8 cellular contexts compared by ENCODE assay signal in the genomic region with DNA sequence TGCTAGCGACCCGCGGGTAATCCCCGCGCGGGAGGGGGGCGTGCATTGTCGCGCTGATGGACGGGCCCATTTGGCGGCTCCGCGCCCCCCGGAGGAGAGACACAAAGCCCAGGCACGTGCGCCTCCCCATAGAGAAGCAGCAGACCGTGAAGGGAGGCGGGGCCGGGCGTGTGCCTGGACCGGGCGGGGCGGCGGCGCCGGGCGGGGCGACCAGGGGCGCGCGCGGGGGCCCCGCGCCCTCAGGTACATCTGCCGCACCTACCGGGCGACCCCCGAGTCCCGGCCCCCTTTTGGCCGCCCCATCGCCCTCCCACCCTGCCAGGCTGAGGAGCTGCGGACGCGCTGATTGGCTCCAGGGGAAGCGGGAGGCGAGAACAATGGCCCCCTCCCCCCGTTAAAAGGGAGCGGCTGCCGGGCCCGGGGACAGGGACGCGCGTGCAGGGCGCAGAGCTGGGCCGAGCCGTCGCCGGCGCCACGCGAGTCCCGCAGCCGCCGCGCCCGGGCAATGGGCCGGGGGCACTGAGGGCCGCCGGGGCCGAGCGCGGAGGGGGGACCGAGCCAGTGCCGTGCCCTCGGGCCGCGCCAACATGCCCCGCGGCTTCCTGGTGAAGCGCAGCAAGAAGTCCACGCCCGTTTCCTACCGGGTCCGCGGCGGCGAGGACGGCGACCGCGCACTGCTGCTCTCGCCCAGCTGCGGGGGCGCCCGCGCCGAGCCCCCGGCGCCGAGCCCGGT. TPM values are rescaled to one million over a fixed set of nuclear protein-coding genes. Genes with fewer than 3 reads are reported as not detected.
DNase-seq lines count a peak whose midpoint lies in the region; ATAC-seq and TF ChIP-seq lines count a peak whose summit lies in the region.

INSM1 (plus strand) TSS at position 424 of the 733 bp plus-strand sequence; CDS start at position 588, 164 bp downstream.

- no peak within 1 kb of the TSS for H3K9ac ChIP-seq in SK-N-MC (ENCODE audit: insufficient read length)

- no peaks in the 10 kb centered on the region for H3K36me3 ChIP-seq in SK-N-MC (ENCODE audit: insufficient read depth, low read length)

- H3K27ac ChIP-seq in SK-N-MC, result no peak within 1 kb of the TSS

- peak within 1 kb of the TSS; percentile 98 for H3K27ac Mint-ChIP-seq in glutamatergic neuron (ENCODE audit: unreplicated experiment)

- peaks cover 25% of the 10 kb centered on the region for H3K4me1 Mint-ChIP-seq in glutamatergic neuron (ENCODE audit: low read depth, unreplicated experiment)

- DNase-seq in D341Med (ENCODE audit: low spot score) (peak; percentile 96), HuH-7.5 (ENCODE audit: low spot score) (peak; percentile 37), SK-N-MC (ENCODE audit: low read depth, low spot score) (no peak), glutamatergic neuron (peak; percentile 95), HT-29 (ENCODE audit: low spot score) (no peak), HK-2 (ENCODE audit: unreplicated experiment) (no peak)
- peak; percentile 39 for DNase-seq in stimulated activated CD4-positive, alpha-beta T cell treated with anti-CD3 and anti-CD28 coated beads, Interleukin-4, amount 100 ng/mL, for 24 hours

- peaks cover 47% of the 10 kb centered on the region for H3K9me3 Mint-ChIP-seq in glutamatergic neuron (ENCODE audit: unreplicated experiment)

- peak within 1 kb of the TSS; percentile 81 for H3K4me3 ChIP-seq in SK-N-MC

- ATAC-seq in GM18873 (IDR thresholded peaks at IDR 0.05; ENCODE audit: low FRiP score, unreplicated experiment), result no peak

- H3K27me3 Mint-ChIP-seq in glutamatergic neuron (ENCODE audit: unreplicated experiment), result peaks cover 40% of the 10 kb centered on the region

- no peaks in the 10 kb centered on the region for H3K9me3 ChIP-seq in SK-N-MC (ENCODE audit: low read depth, low read length)

- peaks cover 29% of the 10 kb centered on the region for H3K36me3 Mint-ChIP-seq in glutamatergic neuron (ENCODE audit: unreplicated experiment)

- peak within 1 kb of the TSS; percentile 93 for H3K4me3 Mint-ChIP-seq in glutamatergic neuron (ENCODE audit: unreplicated experiment)

- TF ChIP-seq CTCF in glutamatergic neuron (IDR thresholded peaks at IDR 0.05; ENCODE audit: partially characterized antibody, unreplicated experiment), result no peak

RNA-seq across cellular contexts. Expression of gene INSM1, which starts in this region (rescaled TPM):
- total RNA-seq in glutamatergic neuron (ENCODE audit: unreplicated experiment), result 332 TPM
- total RNA-seq in HT-29 (2014; rRNA removed; shearing (Covaris generic)), result 1.0 and 1.2 TPM in 2 replicates

Comparison
In these comparisons a context has a peak if more than half of its experiments do, and no peak if none do; other contexts are left out.
1. RNA of gene INSM1 (total RNA-seq): 332 TPM in glutamatergic neuron (single experiment); 1.0 to 1.2 TPM in HT-29; every median in the first group is over 100 times any median in the second.
2. DNase-seq: peak in D341Med (single experiment), HuH-7.5 (single experiment), glutamatergic neuron (single experiment) and stimulated activated CD4-positive, alpha-beta T cell treated with anti-CD3 and anti-CD28 coated beads, Interleukin-4, amount 100 ng/mL, for 24 hours (single experiment); none in SK-N-MC (single experiment), HT-29 (single experiment) and HK-2 (single experiment).